In the genomic region with DNA sequence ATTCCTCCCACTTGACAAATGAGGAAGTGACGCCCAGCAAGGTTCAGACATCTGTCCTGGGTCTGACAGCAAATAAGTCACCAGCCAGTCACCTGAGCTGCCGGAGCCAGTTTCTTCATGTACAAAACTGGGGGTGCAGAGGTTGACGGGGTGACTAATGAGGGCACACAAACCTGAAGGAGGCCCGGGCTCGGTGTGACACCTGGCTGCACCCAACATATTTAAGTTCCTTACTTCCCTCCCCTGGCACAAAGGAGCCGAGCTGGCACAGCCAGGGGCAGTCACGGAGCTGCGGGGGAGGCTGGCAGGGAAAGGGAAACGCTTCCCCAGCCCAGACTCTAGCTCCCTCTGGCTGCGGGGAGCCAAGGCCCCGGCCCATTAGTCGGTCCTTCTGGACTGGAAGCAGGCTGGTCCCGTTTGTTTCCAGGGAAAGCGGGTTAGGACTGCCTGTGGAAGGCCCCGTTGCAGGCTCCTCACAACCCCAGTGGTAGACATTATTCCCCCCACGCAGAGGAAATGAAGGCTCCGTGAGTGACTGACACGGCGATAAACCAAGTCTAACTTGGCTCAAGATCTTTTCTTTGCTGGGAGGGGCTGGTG, we compare ENCODE assay signal across 8 cellular contexts. TPM values are rescaled to one million over a fixed set of nuclear protein-coding genes. Genes with fewer than 3 reads are reported as not detected.
DNase-seq lines count a peak whose midpoint lies in the region; ATAC-seq and TF ChIP-seq lines count a peak whose summit lies in the region.

No MANE protein-coding gene starts in this region.

- no peak for TF ChIP-seq POLR2A in erythroblast (IDR thresholded peaks at IDR 0.05; ENCODE audit: low read length)

- no peaks in the 10 kb centered on the region for H3K36me3 ChIP-seq in thymus (ENCODE audit: control insufficient read depth, insufficient read depth)

- H3K9me3 ChIP-seq in thymus (ENCODE audit: control insufficient read depth), result no peaks in the 10 kb centered on the region

- H3K27me3 ChIP-seq in thymus (ENCODE audit: control insufficient read depth, insufficient read depth), result no peaks in the 10 kb centered on the region

- H3K27ac ChIP-seq in thymus (ENCODE audit: low read depth), result peak overlapping the region; percentile 67

- intact Hi-C loops in activated CD8-positive, alpha-beta T cell treated with anti-CD3 and anti-CD28 coated beads for 36 hours (cut with micrococcal nuclease), result loop anchor here (5.0 kb wide), 2 partner anchors 92 to 132 kb away; no protein-coding TSS in a partner anchor

- peak; percentile 17 for TF ChIP-seq CTCF in activated CD8-positive, alpha-beta T cell treated with anti-CD3 and anti-CD28 coated beads for 36 hours (IDR thresholded peaks at IDR 0.05)

- POLR2A ChIA-PET in activated CD8-positive, alpha-beta T cell treated with anti-CD3 and anti-CD28 coated beads for 36 hours (lab: Charles Lee), result interaction anchor here (0.5 to 5.4 kb wide), 17 partner anchors 11 to 1681 kb away, joined by 3 to 39 read pairs (median 4); partner anchors contain the start of genes CIAO2A and USP3

- CTCF ChIA-PET in activated CD8-positive, alpha-beta T cell treated with anti-CD3 and anti-CD28 coated beads for 36 hours (lab: Charles Lee), result interaction anchor here (0.7 to 8.6 kb wide), 25 partner anchors 10 to 554 kb away, joined by 3 to 61 read pairs (median 4); partner anchors contain the start of gene USP3

- H3K4me1 ChIP-seq in thymus (ENCODE audit: control insufficient read depth, insufficient read depth, low read length), result peaks cover 9% of the 10 kb centered on the region

- peak overlapping the region; percentile 87 for H3K4me3 Mint-ChIP-seq in activated CD8-positive, alpha-beta T cell treated with anti-CD3 and anti-CD28 coated beads for 36 hours

- peak overlapping the region; percentile 89 for H3K27ac Mint-ChIP-seq in activated CD8-positive, alpha-beta T cell treated with anti-CD3 and anti-CD28 coated beads for 36 hours

- H3K4me3 ChIP-seq in thymus (ENCODE audit: low read length), result peak overlapping the region; percentile 56

- 20% methylated on average over 19 of the region's 19 CpGs for WGBS in thymus

- no peaks in the 10 kb centered on the region for H3K9me3 Mint-ChIP-seq in activated CD8-positive, alpha-beta T cell treated with anti-CD3 and anti-CD28 coated beads for 36 hours

- peak; percentile 36 for DNase-seq in NCI-H146 (lab: John Stamatoyannopoulos, UW)
- DNase-seq in NCI-H146 treated with DMSO at 0.1 percent for 48 hours (lab: John Stamatoyannopoulos, UW; ENCODE audit: unreplicated experiment), result no peak
- peak; percentile 53 for DNase-seq in MV-4-11 (lab: John Stamatoyannopoulos, UW)
- DNase-seq in activated CD8-positive, alpha-beta T cell treated with anti-CD3 and anti-CD28 coated beads for 36 hours, result peak; percentile 66
- DNase-seq in erythroblast (lab: John Stamatoyannopoulos, UW), result peak; percentile 37 to 54
- DNase-seq in myocyte (ENCODE audit: low read depth), result peak; percentile 60

- peaks cover 4% of the 10 kb centered on the region for H3K36me3 Mint-ChIP-seq in activated CD8-positive, alpha-beta T cell treated with anti-CD3 and anti-CD28 coated beads for 36 hours (ENCODE audit: low read depth)

- peaks cover 53% of the 10 kb centered on the region for H3K4me1 Mint-ChIP-seq in activated CD8-positive, alpha-beta T cell treated with anti-CD3 and anti-CD28 coated beads for 36 hours (ENCODE audit: low read depth)

- ATAC-seq in activated CD8-positive, alpha-beta T cell treated with anti-CD3 and anti-CD28 coated beads for 36 hours, result no peak
- ATAC-seq in HG03520 (IDR thresholded peaks at IDR 0.05; ENCODE audit: unreplicated experiment), result no peak

- H3K27me3 Mint-ChIP-seq in activated CD8-positive, alpha-beta T cell treated with anti-CD3 and anti-CD28 coated beads for 36 hours, result no peaks in the 10 kb centered on the region

RNA-seq across cellular contexts. Expression of gene FBXL22, which starts 2.3 kb away (rescaled TPM):
- under 1 TPM; 0.34 to 0.63 TPM for total RNA-seq in activated CD8-positive, alpha-beta T cell treated with anti-CD3 and anti-CD28 coated beads for 36 hours
- total RNA-seq in myocyte, result 26.5 and 39.5 TPM in 2 replicates
- 10.0 TPM for polyA plus RNA-seq in myocyte (2012)
- 0.68 TPM for polyA plus RNA-seq in thymus

Comparison
In these comparisons a context has a peak if more than half of its experiments do, and no peak if none do; other contexts are left out.
1. RNA of gene FBXL22, which starts 2.3 kb away (total RNA-seq): 26.5 to 39.5 TPM in myocyte; 0.34 to 0.63 TPM in activated CD8-positive, alpha-beta T cell treated with anti-CD3 and anti-CD28 coated beads for 36 hours; every median in the first group is over 10 times any median in the second.